ENCODE assay signal across 9 cellular contexts in the genomic region with DNA sequence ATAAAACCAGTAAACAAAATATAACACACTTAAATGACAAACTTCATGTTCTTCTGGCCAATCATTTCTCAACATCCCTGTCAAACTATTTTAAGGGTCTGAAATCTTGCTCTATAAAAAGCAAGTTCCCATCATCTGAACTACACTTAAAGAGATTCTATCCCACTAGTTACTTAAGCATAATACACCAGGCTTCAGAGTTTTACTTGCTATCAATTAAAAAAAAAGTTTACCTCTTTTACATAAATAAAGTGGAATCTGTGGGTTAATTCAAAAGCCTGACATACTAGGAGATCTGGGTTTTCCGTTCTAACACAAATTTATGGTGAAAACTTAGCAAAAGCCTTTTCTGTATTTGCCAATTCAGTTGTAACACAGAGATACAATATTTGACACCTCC. TPM values are rescaled to one million over a fixed set of nuclear protein-coding genes. Genes with fewer than 3 reads are reported as not detected.
DNase-seq lines count a peak whose midpoint lies in the region; ATAC-seq and TF ChIP-seq lines count a peak whose summit lies in the region.
"Had no signal": no experiment of that assay in that cellular context is flagged by ENCODE, and none has a peak within 500 bp of the region (broad histone marks: within the 10 kb centered on the region; RNA-seq: fewer than 3 reads in every experiment).

No MANE protein-coding gene starts in this region.

- DNase-seq in T-helper 1 cell (no peak), fibroblast of the aortic adventitia (ENCODE audit: low read depth) (no peak), smooth muscle cell (lab: John Stamatoyannopoulos, UW; ENCODE audit: unreplicated experiment) (no peak), NCI-H187 (lab: John Stamatoyannopoulos, UW) (no peak), GM19240 (ENCODE audit: insufficient read length, low spot score) (no peak)

- H3K27me3 ChIP-seq in SU-DHL-6 (ENCODE audit: low read length) (no peaks in the 10 kb centered on the region), smooth muscle cell (ENCODE audit: low read depth) (no peaks in the 10 kb centered on the region)

- no peak for ATAC-seq in HG03354 (IDR thresholded peaks at IDR 0.05; ENCODE audit: poor library complexity, severe bottlenecking, unreplicated experiment)
- ATAC-seq: esophagus mucosa had no signal

- H3K27ac ChIP-seq in SU-DHL-6 (ENCODE audit: low read depth, low read length), result no peak overlapping the region
- H3K27ac ChIP-seq in smooth muscle cell (ENCODE audit: low read depth), result peak overlapping the region; percentile 94

- peak overlapping the region; percentile 32 for H3K27ac Mint-ChIP-seq in T-helper 1 cell treated with Interleukin-12 subunit alpha and Interleukin-12 subunit beta and Interleukin-4 antibody, amounts not matched to agents 30 μg/mL and 1 μg/mL, for 36 hours

- H3K9me3 Mint-ChIP-seq in T-helper 1 cell treated with Interleukin-12 subunit alpha and Interleukin-12 subunit beta and Interleukin-4 antibody, amounts not matched to agents 30 μg/mL and 1 μg/mL, for 36 hours, result no peaks in the 10 kb centered on the region

- 0 out of 2 replicates have a peak, but pooled peaks cover 8% of the 10 kb centered on the region for H4K20me1 ChIP-seq in SU-DHL-6 (ENCODE audit: low read depth, low read length)
- H4K20me1 ChIP-seq in smooth muscle cell (ENCODE audit: low read depth), result peaks cover 40% of the 10 kb centered on the region

- H3K9me3 ChIP-seq in SU-DHL-6 (ENCODE audit: insufficient read depth, low read length) (no peaks in the 10 kb centered on the region), smooth muscle cell (replicated peaks; ENCODE audit: low read depth) (no peaks in the 10 kb centered on the region)

- H3K4me3 ChIP-seq in SU-DHL-6 (ENCODE audit: insufficient read depth, low read length, poor library complexity, severe bottlenecking), result peak overlapping the region; percentile 82
- peak overlapping the region; percentile 90 for H3K4me3 ChIP-seq in fibroblast of the aortic adventitia (ENCODE audit: low read depth, low read length)
- peak overlapping the region; percentile 85 for H3K4me3 ChIP-seq in smooth muscle cell

- H3K9ac ChIP-seq in SU-DHL-6 (ENCODE audit: low read length) (peak overlapping the region; percentile 96), smooth muscle cell (ENCODE audit: low read depth) (peak overlapping the region; percentile 93)

- peaks cover 22% of the 10 kb centered on the region for H3K4me1 ChIP-seq in smooth muscle cell (ENCODE audit: low read depth)

- no peaks in the 10 kb centered on the region for H3K9me2 ChIP-seq in SU-DHL-6 (replicated peaks; ENCODE audit: insufficient read depth, low read length)

- no peak overlapping the region for H2AFZ ChIP-seq in SU-DHL-6 (ENCODE audit: low read depth, low read length, severe bottlenecking)
- no peak overlapping the region for H2AFZ ChIP-seq in smooth muscle cell (ENCODE audit: low read depth)

- WGBS in smooth muscle cell (ENCODE audit: low lambda C conversion rate), result 92% methylated on average over 1 of the region's 1 CpG

- TF ChIP-seq CTCF in SU-DHL-6 (IDR thresholded peaks at IDR 0.05; ENCODE audit: insufficient read depth, low read length, poor library complexity, severe bottlenecking) (no peak), fibroblast of the aortic adventitia (IDR thresholded peaks at IDR 0.05; ENCODE audit: insufficient read depth, low read length) (no peak), smooth muscle cell (IDR thresholded peaks at IDR 0.05; ENCODE audit: borderline replicate concordance, insufficient read depth, poor library complexity, severe bottlenecking) (no peak)

- H3F3A ChIP-seq in SU-DHL-6 (ENCODE audit: insufficient read depth) (peaks cover 3% of the 10 kb centered on the region; the same call in 1 of the 2 replicates), smooth muscle cell (ENCODE audit: low read depth) (no peaks in the 10 kb centered on the region)

- peaks cover 15% of the 10 kb centered on the region for H3K36me3 Mint-ChIP-seq in T-helper 1 cell treated with Interleukin-12 subunit alpha and Interleukin-12 subunit beta and Interleukin-4 antibody, amounts not matched to agents 30 μg/mL and 1 μg/mL, for 36 hours (ENCODE audit: low read depth)

- H3K79me2 ChIP-seq in SU-DHL-6 (ENCODE audit: insufficient read depth, low read length) (peaks cover 85% of the 10 kb centered on the region), smooth muscle cell (ENCODE audit: low read depth) (peaks cover 74% of the 10 kb centered on the region)

- H3K36me3 ChIP-seq in SU-DHL-6 (ENCODE audit: low read length) (no peaks in the 10 kb centered on the region), smooth muscle cell (ENCODE audit: low read depth) (no peaks in the 10 kb centered on the region)

- H3K4me2 ChIP-seq in SU-DHL-6 (ENCODE audit: low read depth, low read length, poor library complexity, severe bottlenecking), result peak overlapping the region; percentile 84
- H3K4me2 ChIP-seq in smooth muscle cell, result peak overlapping the region; percentile 87

- peak overlapping the region; percentile 92 for H3K4me3 Mint-ChIP-seq in T-helper 1 cell treated with Interleukin-12 subunit alpha and Interleukin-12 subunit beta and Interleukin-4 antibody, amounts not matched to agents 30 μg/mL and 1 μg/mL, for 36 hours

- peaks cover 46% of the 10 kb centered on the region for H3K4me1 Mint-ChIP-seq in T-helper 1 cell treated with Interleukin-12 subunit alpha and Interleukin-12 subunit beta and Interleukin-4 antibody, amounts not matched to agents 30 μg/mL and 1 μg/mL, for 36 hours (ENCODE audit: low read depth)

- no peaks in the 10 kb centered on the region for H3K27me3 Mint-ChIP-seq in T-helper 1 cell treated with Interleukin-12 subunit alpha and Interleukin-12 subunit beta and Interleukin-4 antibody, amounts not matched to agents 30 μg/mL and 1 μg/mL, for 36 hours (ENCODE audit: low read depth)

RNA-seq across cellular contexts. Expression of a gene that starts 1.9 kb away (rescaled TPM):
- total RNA-seq in fibroblast of the aortic adventitia (ENCODE audit: low replicate concordance) (45.6 and 49.8 TPM in 2 replicates), smooth muscle cell (33.8 and 54.8 TPM in 2 replicates)
- 15.0 and 16.1 TPM in 2 replicates for polyA plus RNA-seq in smooth muscle cell
